1 cellular context compared by ENCODE assay signal in genomic region chr17:45060824-45061605, GRCh38.
TF ChIP-seq lines count a peak whose summit lies in the region.

Gene NMT1 (plus strand): TSS chr17:45061317. CDS start chr17:45061330, 13 bp downstream.

TF ChIP-seq in K562, 482 proteins besides CTCF, POLR2A, EP300 and RAD21 (continued from another document and continues in another):
- TF ChIP-seq SRSF9 (IDR thresholded peaks at IDR 0.05; ENCODE audit: borderline replicate concordance, low read depth, low read length) (no peak), GTF2E2 (tag; IDR thresholded peaks at IDR 0.05) (peak; percentile 98), FOXM1 (IDR thresholded peaks at IDR 0.05; ENCODE audit: low read depth) (peak; percentile 67; the same call in 1 of the 2 replicates), FOXM1 (CRISPR knock-in tag; IDR thresholded peaks at IDR 0.05; ENCODE audit: low read depth) (no peak), HNRNPH1 (optimal IDR thresholded peaks at IDR 0.05; ENCODE audit: low read depth, low read length) (no peak), TARDBP (IDR thresholded peaks at IDR 0.05) (0 out of 2 replicates have a peak, but pooled peaks have one; percentile 25), ZFPM2 (CRISPR knock-in tag; IDR thresholded peaks at IDR 0.05) (no peak), ZNF12 (CRISPR knock-in tag; IDR thresholded peaks at IDR 0.05) (no peak; the same call in 1 of the 2 replicates), CHD2 (IDR thresholded peaks at IDR 0.05; ENCODE audit: low read depth, low read length) (peak; percentile 85), CTBP1 (IDR thresholded peaks at IDR 0.05; ENCODE audit: borderline replicate concordance) (peak; percentile 40; the same call in 1 of the 2 replicates), THRB (CRISPR knock-in tag; conservative IDR thresholded peaks at IDR 0.05) (peak; percentile 54; the same call in 1 of the 2 replicates), TFAP4 (CRISPR knock-in tag; IDR thresholded peaks at IDR 0.05; ENCODE audit: borderline replicate concordance) (peak; percentile 75), IFI16 (CRISPR knock-in tag; IDR thresholded peaks at IDR 0.05) (no peak), GATAD2B (IDR thresholded peaks at IDR 0.05; ENCODE audit: borderline replicate concordance) (no peak; the same call in 1 of the 2 replicates), ZBTB26 (CRISPR knock-in tag; IDR thresholded peaks at IDR 0.05) (0 out of 2 replicates have a peak, but pooled peaks have one; percentile 74), ETV5 (CRISPR knock-in tag; IDR thresholded peaks at IDR 0.05; ENCODE audit: low read depth) (peak; percentile 41; the same call in 1 of the 2 replicates), ARID3B (CRISPR knock-in tag; IDR thresholded peaks at IDR 0.05; ENCODE audit: borderline replicate concordance) (0 out of 2 replicates have a peak, but pooled peaks have one; percentile 82), STAT5A (IDR thresholded peaks at IDR 0.05; ENCODE audit: borderline replicate concordance, low read length) (no peak), RFX5 (IDR thresholded peaks at IDR 0.05; ENCODE audit: low read depth, low read length) (no peak), L3MBTL2 (IDR thresholded peaks at IDR 0.05) (peak; percentile 86), XRCC5 (IDR thresholded peaks at IDR 0.05; ENCODE audit: low read depth, low read length) (peak; percentile 66; the same call in 1 of the 2 replicates), ZNF764 (CRISPR knock-in tag; IDR thresholded peaks at IDR 0.05; ENCODE audit: low read depth) (no peak), PBX2 (CRISPR knock-in tag; IDR thresholded peaks at IDR 0.05; ENCODE audit: low read depth) (no peak), PBX2 (tag; conservative IDR thresholded peaks at IDR 0.05; ENCODE audit: low read depth) (peak; percentile 96), ZNF830 (CRISPR knock-in tag; IDR thresholded peaks at IDR 0.05) (no peak), KAT8 (IDR thresholded peaks at IDR 0.05; ENCODE audit: low read depth) (no peak), RCOR1 (IDR thresholded peaks at IDR 0.05; ENCODE audit: borderline replicate concordance in 1 of 2, low read depth in 2 of 2, low read length in 2 of 2) (peak in 1 of 2 experiments; percentile 24; a peak in 2 of 4 replicates), RBM34 (IDR thresholded peaks at IDR 0.05; ENCODE audit: borderline replicate concordance, insufficient read depth, low read length) (no peak), HDAC3 (IDR thresholded peaks at IDR 0.05; ENCODE audit: borderline replicate concordance, partially characterized antibody) (no peak), RB1 (IDR thresholded peaks at IDR 0.05; ENCODE audit: low read depth) (0 out of 2 replicates have a peak, but pooled peaks have one; percentile 45), RREB1 (CRISPR knock-in tag; IDR thresholded peaks at IDR 0.05) (0 out of 2 replicates have a peak, but pooled peaks have one; percentile 62), ZNF263 (CRISPR knock-in tag; IDR thresholded peaks at IDR 0.05; ENCODE audit: borderline replicate concordance) (peak; percentile 73; the same call in 1 of the 2 replicates), NRF1 (conservative IDR thresholded peaks at IDR 0.05 in 1 of 2, IDR thresholded peaks at IDR 0.05 in 1 of 2) (peak; percentile 68 to 73), JUND (IDR thresholded peaks at IDR 0.05; ENCODE audit: borderline replicate concordance, low read depth, low read length) (peak; percentile 56; the same call in 1 of the 2 replicates), JUND (tag; IDR thresholded peaks at IDR 0.05; ENCODE audit: borderline replicate concordance, low read depth, low read length) (no peak), CHD1 (IDR thresholded peaks at IDR 0.05; ENCODE audit: low read length) (peak; percentile 7), NR1H2 (CRISPR knock-in tag; IDR thresholded peaks at IDR 0.05) (peak; percentile 66; the same call in 1 of the 2 replicates), ZNF586 (CRISPR knock-in tag; conservative IDR thresholded peaks at IDR 0.05) (0 out of 2 replicates have a peak, but pooled peaks have one; percentile 50), PREB (CRISPR knock-in tag; IDR thresholded peaks at IDR 0.05) (0 out of 2 replicates have a peak, but pooled peaks have one; percentile 94), POLR2B (IDR thresholded peaks at IDR 0.05; ENCODE audit: low read depth, partially characterized antibody) (peak; percentile 93), ZMIZ1 (IDR thresholded peaks at IDR 0.05; ENCODE audit: low read depth in 2 of 2, low read length in 2 of 2) (peak; percentile 10 to 51; a peak in 2 of 4 replicates), CREM (IDR thresholded peaks at IDR 0.05; ENCODE audit: low read depth) (peak; percentile 84), BRCA1 (IDR thresholded peaks at IDR 0.05) (no peak), BRCA1 (CRISPR knock-in tag; IDR thresholded peaks at IDR 0.05) (no peak), MAX (CRISPR knock-in tag; IDR thresholded peaks at IDR 0.05) (peak; percentile 71), ZNF436 (CRISPR knock-in tag; IDR thresholded peaks at IDR 0.05) (0 out of 2 replicates have a peak, but pooled peaks have one; percentile 54)
